Comparison of ENCODE assay signal across 8 cellular contexts in genomic region chr16:87203060-87203656, GRCh38.
DNase-seq lines count a peak whose midpoint lies in the region; ATAC-seq and TF ChIP-seq lines count a peak whose summit lies in the region.

No MANE protein-coding gene starts in this region.

- H3K4me3 ChIP-seq in ascending aorta = no peak overlapping the region

- H3K36me3 ChIP-seq in ascending aorta = no peaks in the 10 kb centered on the region

- H3K27ac ChIP-seq in ascending aorta = peak overlapping the region; percentile 52 to 69

- ATAC-seq in HG02759 (IDR thresholded peaks at IDR 0.05; ENCODE audit: unreplicated experiment) = peak; percentile 42
- ATAC-seq in HG02884 (IDR thresholded peaks at IDR 0.05; ENCODE audit: unreplicated experiment) = no peak

- TF ChIP-seq CTCF in ascending aorta (IDR thresholded peaks at IDR 0.05) = peak; percentile 71 to 91 (median 84)

- H3K27me3 ChIP-seq in ascending aorta = no peaks in the 10 kb centered on the region

- DNase-seq in COLO829 (ENCODE audit: low spot score) = peak; percentile 50
- peak; percentile 75 for DNase-seq in RPMI8226
- DNase-seq in ascending aorta (ENCODE audit: low spot score in 2 of 2) = peak in 1 of 2 donors; percentile 80
- peak; percentile 66 for DNase-seq in iPS DF 4.7 (ENCODE audit: extremely low read depth, low spot score)
- peak; percentile 20 to 28 for DNase-seq in stimulated activated CD4-positive, alpha-beta T cell treated with anti-CD3 and anti-CD28 coated beads, Interleukin-15, amount 100 ng/mL, for 48 hours (ENCODE audit: low read depth in 2 of 2)
- DNase-seq in NCI-H2029 treated with DMSO at 0.1 percent for 48 hours (lab: John Stamatoyannopoulos, UW) = no peak

- intact Hi-C loops in ascending aorta (cut with DNase I) = loop anchor here (2.0 to 10.0 kb wide), 4 partner anchors 76 to 538 kb away; partner anchors contain the start of gene FBXO31

- H3K9me3 ChIP-seq in ascending aorta = no peaks in the 10 kb centered on the region

- peaks cover 5 to 34% of the 10 kb centered on the region in 2 donors for H3K4me1 ChIP-seq in ascending aorta
